In the genomic region with DNA sequence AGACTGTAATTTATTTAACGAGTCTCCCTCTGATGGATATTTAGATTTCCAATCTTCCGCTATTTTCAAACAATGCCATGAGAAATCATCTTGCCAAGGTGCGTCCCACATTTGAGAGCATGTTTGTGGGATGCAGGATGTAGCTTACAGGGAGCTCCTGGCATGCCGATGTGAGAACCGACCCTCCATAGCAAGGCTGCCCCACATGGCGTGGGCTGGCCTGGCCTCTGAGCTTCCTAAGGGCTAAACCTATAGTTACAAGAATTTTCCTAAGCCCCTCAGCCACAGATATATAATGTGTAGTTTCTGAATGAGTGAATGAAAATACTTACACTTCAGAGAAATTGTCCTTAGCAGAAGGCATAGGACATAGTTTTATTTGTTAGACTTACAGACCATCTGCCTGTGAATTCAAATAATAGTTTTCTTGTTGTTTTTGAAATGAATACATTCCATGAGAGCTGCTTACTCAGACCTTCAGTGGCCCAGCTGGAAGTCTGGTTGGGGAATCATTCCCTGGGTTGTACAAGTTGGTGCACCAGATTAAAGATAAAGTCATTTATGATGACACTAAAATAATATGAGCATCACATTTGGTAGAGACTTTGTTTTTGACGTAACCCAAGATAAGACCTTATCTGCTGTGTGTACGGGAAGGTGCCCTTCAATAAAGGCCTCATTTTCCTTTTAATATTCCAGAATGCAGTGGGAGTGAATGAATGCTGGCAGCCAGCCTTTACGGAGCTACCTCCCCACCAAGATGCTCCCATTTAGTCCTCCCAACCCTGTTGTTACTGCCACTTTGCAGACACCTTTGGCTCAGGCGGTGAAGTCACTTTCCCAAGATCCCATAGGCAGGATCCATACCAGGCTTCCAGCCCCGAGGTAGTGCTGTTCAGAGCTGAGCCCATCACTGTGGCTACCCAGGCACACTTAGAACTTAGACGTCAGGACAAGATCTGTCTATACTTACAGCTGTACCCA, we compare ENCODE assay signal across 1 cellular context.
TF ChIP-seq lines count a peak whose summit lies in the region.

No MANE protein-coding gene starts in this region.

TF ChIP-seq in WTC11, 78 proteins besides CTCF, POLR2A, EP300 and RAD21 (continued from another document):
- TF ChIP-seq FOXJ3 (CRISPR knock-in tag; IDR thresholded peaks at IDR 0.05; ENCODE audit: borderline replicate concordance) (no peak), TP53 (CRISPR knock-in tag; IDR thresholded peaks at IDR 0.05) (no peak), ZNF425 (CRISPR knock-in tag; conservative IDR thresholded peaks at IDR 0.05) (no peak), TEAD1 (CRISPR knock-in tag; IDR thresholded peaks at IDR 0.05) (no peak), RORB (CRISPR knock-in tag; IDR thresholded peaks at IDR 0.05) (no peak), KAT7 (CRISPR knock-in tag; IDR thresholded peaks at IDR 0.05; ENCODE audit: borderline replicate concordance) (no peak), CREM (CRISPR knock-in tag; IDR thresholded peaks at IDR 0.05) (no peak), ATF6 (CRISPR knock-in tag; IDR thresholded peaks at IDR 0.05) (no peak), GABPB1 (CRISPR knock-in tag; IDR thresholded peaks at IDR 0.05) (no peak), NFATC4 (CRISPR knock-in tag; IDR thresholded peaks at IDR 0.05) (no peak), NR3C1 (CRISPR knock-in tag; conservative IDR thresholded peaks at IDR 0.05; ENCODE audit: low read depth) (no peak), ZNF416 (CRISPR knock-in tag; IDR thresholded peaks at IDR 0.05) (no peak)
- TF ChIP-seq, protein P1, sequence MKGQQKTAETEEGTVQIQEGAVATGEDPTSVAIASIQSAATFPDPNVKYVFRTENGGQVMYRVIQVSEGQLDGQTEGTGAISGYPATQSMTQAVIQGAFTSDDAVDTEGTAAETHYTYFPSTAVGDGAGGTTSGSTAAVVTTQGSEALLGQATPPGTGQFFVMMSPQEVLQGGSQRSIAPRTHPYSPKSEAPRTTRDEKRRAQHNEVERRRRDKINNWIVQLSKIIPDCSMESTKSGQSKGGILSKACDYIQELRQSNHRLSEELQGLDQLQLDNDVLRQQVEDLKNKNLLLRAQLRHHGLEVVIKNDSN (CRISPR knock-in tag; IDR thresholded peaks at IDR 0.05), result no peak
- TF ChIP-seq, protein P2, sequence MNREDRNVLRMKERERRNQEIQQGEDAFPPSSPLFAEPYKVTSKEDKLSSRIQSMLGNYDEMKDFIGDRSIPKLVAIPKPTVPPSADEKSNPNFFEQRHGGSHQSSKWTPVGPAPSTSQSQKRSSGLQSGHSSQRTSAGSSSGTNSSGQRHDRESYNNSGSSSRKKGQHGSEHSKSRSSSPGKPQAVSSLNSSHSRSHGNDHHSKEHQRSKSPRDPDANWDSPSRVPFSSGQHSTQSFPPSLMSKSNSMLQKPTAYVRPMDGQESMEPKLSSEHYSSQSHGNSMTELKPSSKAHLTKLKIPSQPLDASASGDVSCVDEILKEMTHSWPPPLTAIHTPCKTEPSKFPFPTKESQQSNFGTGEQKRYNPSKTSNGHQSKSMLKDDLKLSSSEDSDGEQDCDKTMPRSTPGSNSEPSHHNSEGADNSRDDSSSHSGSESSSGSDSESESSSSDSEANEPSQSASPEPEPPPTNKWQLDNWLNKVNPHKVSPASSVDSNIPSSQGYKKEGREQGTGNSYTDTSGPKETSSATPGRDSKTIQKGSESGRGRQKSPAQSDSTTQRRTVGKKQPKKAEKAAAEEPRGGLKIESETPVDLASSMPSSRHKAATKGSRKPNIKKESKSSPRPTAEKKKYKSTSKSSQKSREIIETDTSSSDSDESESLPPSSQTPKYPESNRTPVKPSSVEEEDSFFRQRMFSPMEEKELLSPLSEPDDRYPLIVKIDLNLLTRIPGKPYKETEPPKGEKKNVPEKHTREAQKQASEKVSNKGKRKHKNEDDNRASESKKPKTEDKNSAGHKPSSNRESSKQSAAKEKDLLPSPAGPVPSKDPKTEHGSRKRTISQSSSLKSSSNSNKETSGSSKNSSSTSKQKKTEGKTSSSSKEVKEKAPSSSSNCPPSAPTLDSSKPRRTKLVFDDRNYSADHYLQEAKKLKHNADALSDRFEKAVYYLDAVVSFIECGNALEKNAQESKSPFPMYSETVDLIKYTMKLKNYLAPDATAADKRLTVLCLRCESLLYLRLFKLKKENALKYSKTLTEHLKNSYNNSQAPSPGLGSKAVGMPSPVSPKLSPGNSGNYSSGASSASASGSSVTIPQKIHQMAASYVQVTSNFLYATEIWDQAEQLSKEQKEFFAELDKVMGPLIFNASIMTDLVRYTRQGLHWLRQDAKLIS (CRISPR knock-in tag; IDR thresholded peaks at IDR 0.05; ENCODE audit: borderline replicate concordance), result no peak
- TF ChIP-seq, protein P3, sequence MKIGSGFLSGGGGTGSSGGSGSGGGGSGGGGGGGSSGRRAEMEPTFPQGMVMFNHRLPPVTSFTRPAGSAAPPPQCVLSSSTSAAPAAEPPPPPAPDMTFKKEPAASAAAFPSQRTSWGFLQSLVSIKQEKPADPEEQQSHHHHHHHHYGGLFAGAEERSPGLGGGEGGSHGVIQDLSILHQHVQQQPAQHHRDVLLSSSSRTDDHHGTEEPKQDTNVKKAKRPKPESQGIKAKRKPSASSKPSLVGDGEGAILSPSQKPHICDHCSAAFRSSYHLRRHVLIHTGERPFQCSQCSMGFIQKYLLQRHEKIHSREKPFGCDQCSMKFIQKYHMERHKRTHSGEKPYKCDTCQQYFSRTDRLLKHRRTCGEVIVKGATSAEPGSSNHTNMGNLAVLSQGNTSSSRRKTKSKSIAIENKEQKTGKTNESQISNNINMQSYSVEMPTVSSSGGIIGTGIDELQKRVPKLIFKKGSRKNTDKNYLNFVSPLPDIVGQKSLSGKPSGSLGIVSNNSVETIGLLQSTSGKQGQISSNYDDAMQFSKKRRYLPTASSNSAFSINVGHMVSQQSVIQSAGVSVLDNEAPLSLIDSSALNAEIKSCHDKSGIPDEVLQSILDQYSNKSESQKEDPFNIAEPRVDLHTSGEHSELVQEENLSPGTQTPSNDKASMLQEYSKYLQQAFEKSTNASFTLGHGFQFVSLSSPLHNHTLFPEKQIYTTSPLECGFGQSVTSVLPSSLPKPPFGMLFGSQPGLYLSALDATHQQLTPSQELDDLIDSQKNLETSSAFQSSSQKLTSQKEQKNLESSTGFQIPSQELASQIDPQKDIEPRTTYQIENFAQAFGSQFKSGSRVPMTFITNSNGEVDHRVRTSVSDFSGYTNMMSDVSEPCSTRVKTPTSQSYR (CRISPR knock-in tag; IDR thresholded peaks at IDR 0.05), result no peak
- TF ChIP-seq, protein P4, sequence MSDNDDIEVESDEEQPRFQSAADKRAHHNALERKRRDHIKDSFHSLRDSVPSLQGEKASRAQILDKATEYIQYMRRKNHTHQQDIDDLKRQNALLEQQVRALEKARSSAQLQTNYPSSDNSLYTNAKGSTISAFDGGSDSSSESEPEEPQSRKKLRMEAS (CRISPR knock-in tag; IDR thresholded peaks at IDR 0.05), result no peak
